8 cellular contexts compared by ENCODE assay signal in genomic region chr2:173965372-173966025, GRCh38. TPM values are rescaled to one million over a fixed set of nuclear protein-coding genes. Genes with fewer than 3 reads are reported as not detected.
DNase-seq lines count a peak whose midpoint lies in the region; ATAC-seq and TF ChIP-seq lines count a peak whose summit lies in the region.

Gene SP3 (minus strand): TSS chr2:173965373. CDS start chr2:173965171, 202 bp downstream.

- H3K27ac Mint-ChIP-seq in activated CD4-positive, alpha-beta T cell treated with anti-CD3 and anti-CD28 coated beads, Interleukin-2, amount 10 ng/mL, durations not matched to agents 7 days and 5 days = peak within 1 kb of the TSS; percentile 100

- peak within 1 kb of the TSS; percentile 87 for H3K4me3 Mint-ChIP-seq in activated CD4-positive, alpha-beta T cell treated with anti-CD3 and anti-CD28 coated beads, Interleukin-2, amount 10 ng/mL, durations not matched to agents 7 days and 5 days

- POLR2A ChIA-PET in BJ (lab: Charles Lee) = interaction anchor here (0.6 kb wide), 2 partner anchors 41 to 47 kb away, joined by 3 to 4 read pairs; no protein-coding TSS in a partner anchor
- POLR2A ChIA-PET in activated CD4-positive, alpha-beta T cell treated with anti-CD3 and anti-CD28 coated beads, Interleukin-2, amount 10 ng/mL, durations not matched to agents 7 days and 5 days (lab: Charles Lee) = no interaction called here

- H3K36me3 Mint-ChIP-seq in activated CD4-positive, alpha-beta T cell treated with anti-CD3 and anti-CD28 coated beads, Interleukin-2, amount 10 ng/mL, durations not matched to agents 7 days and 5 days (ENCODE audit: low read depth) = peaks cover 29% of the 10 kb centered on the region

- ATAC-seq in HG03460 (IDR thresholded peaks at IDR 0.05; ENCODE audit: unreplicated experiment) = peak; percentile 68

- DNase-seq in BJ (ENCODE audit: low read depth) (peak; percentile 79), GM19240 (ENCODE audit: insufficient read length, low spot score) (peak; percentile 90), NCI-H69 (lab: John Stamatoyannopoulos, UW) (peak; percentile 96), coronary artery (ENCODE audit: low spot score) (peak; percentile 98), left kidney (ENCODE audit: low read depth, low spot score) (peak; percentile 99)
- DNase-seq in activated CD4-positive, alpha-beta T cell treated with anti-CD3 and anti-CD28 coated beads, Interleukin-2, amount 10 ng/mL, durations not matched to agents 7 days and 5 days = peak; percentile 97
- DNase-seq in stimulated activated CD4-positive, alpha-beta T cell treated with anti-CD3 and anti-CD28 coated beads, Interleukin-2, amount 100 ng/mL, for 24 hours = peak; percentile 95 to 96

- TF ChIP-seq CTCF in BJ (IDR thresholded peaks at IDR 0.05; ENCODE audit: insufficient read depth, low read depth, low read length) (no peak), coronary artery (IDR thresholded peaks at IDR 0.05) (no peak)

- CTCF ChIA-PET in BJ (lab: Yijun Ruan, JAX) = interaction anchor here (0.9 kb wide), 1 partner anchor 75 kb away, joined by 3 read pairs; no protein-coding TSS in a partner anchor
- CTCF ChIA-PET in activated CD4-positive, alpha-beta T cell treated with anti-CD3 and anti-CD28 coated beads, Interleukin-2, amount 10 ng/mL, durations not matched to agents 7 days and 5 days (lab: Charles Lee) = no interaction called here

- H3K4me3 ChIP-seq in BJ (ENCODE audit: low read depth, low read length) (peak within 1 kb of the TSS; percentile 93), coronary artery (peak within 1 kb of the TSS; percentile 99)

- no peaks in the 10 kb centered on the region for H3K27me3 ChIP-seq in BJ (ENCODE audit: control insufficient read depth, insufficient read depth, low read length)

- H3K36me3 ChIP-seq in BJ (ENCODE audit: control insufficient read depth, insufficient read depth, low read length) = no peaks in the 10 kb centered on the region

- H3K4me1 Mint-ChIP-seq in activated CD4-positive, alpha-beta T cell treated with anti-CD3 and anti-CD28 coated beads, Interleukin-2, amount 10 ng/mL, durations not matched to agents 7 days and 5 days = peaks cover 31% of the 10 kb centered on the region

- no peaks in the 10 kb centered on the region for H3K27me3 Mint-ChIP-seq in activated CD4-positive, alpha-beta T cell treated with anti-CD3 and anti-CD28 coated beads, Interleukin-2, amount 10 ng/mL, durations not matched to agents 7 days and 5 days

- H3K27ac ChIP-seq in coronary artery = peak within 1 kb of the TSS; percentile 94 to 100

- H3K9me3 Mint-ChIP-seq in activated CD4-positive, alpha-beta T cell treated with anti-CD3 and anti-CD28 coated beads, Interleukin-2, amount 10 ng/mL, durations not matched to agents 7 days and 5 days = peaks cover under 1% of the 10 kb centered on the region

RNA-seq across cellular contexts. Expression of gene SP3, which starts in this region (rescaled TPM):
- polyA plus RNA-seq in BJ (2011; rRNA removed) = 33.2 and 50.0 TPM in 2 replicates
- polyA minus RNA-seq in BJ (2011; rRNA and poly(A)+ RNA removed) = 41.2 and 44.3 TPM in 2 replicates
- 100 to 1,000 TPM; 105 to 109 TPM for total RNA-seq in activated CD4-positive, alpha-beta T cell treated with anti-CD3 and anti-CD28 coated beads, Interleukin-2, amount 10 ng/mL, durations not matched to agents 7 days and 5 days

Comparison
In these comparisons a context has a peak if more than half of its experiments do, and no peak if none do; other contexts are left out.
1. Peak in every context shown above with its lines: DNase-seq, ATAC-seq, H3K4me3 ChIP-seq and H3K27ac ChIP-seq.